ENCODE assay signal across 30 cellular contexts in genomic region chrX:2397229-2397628, GRCh38.
"Had no signal": no experiment of that assay in that cellular context is flagged by ENCODE, and none has a peak within 500 bp of the region (broad histone marks: within the 10 kb centered on the region; RNA-seq: fewer than 3 reads in every experiment).

No MANE protein-coding gene starts in this region.

- DNase-seq: activated CD4-positive, alpha-beta memory T cell treated with anti-CD3 and anti-CD28 coated beads, Interleukin-2, amount 10 ng/mL, durations not matched to agents 7 days and 5 days; activated CD4-positive, alpha-beta T cell treated with anti-CD3 and anti-CD28 coated beads, Interleukin-2, amount 10 ng/mL, durations not matched to agents 24 days and 14 days; activated CD4-positive, CD25-positive, alpha-beta regulatory T cell treated with anti-CD3 and anti-CD28 coated beads, Interleukin-2, amount 50 U/mL, for 72 hours; activated CD8-positive, alpha-beta memory T cell treated with anti-CD3 and anti-CD28 coated beads, Interleukin-2, amount 50 U/mL, for 48 hours; activated gamma-delta T cell treated with Interleukin-2 at 50 U/mL for 16 hours; activated naive CD8-positive, alpha-beta T cell treated with anti-CD3 and anti-CD28 coated beads, Interleukin-2, amount 50 U/mL, for 24 hours; activated T-cell treated with anti-CD3 and anti-CD28 coated beads, Interleukin-2, amount 50 U/mL, for 4 hours; effector CD4-positive, alpha-beta T cell; esophagus squamous epithelium; foreskin melanocyte; heart right ventricle; left cardiac atrium; left ventricle myocardium superior; midbrain; naive thymus-derived CD4-positive, alpha-beta T cell; occipital lobe; right cardiac atrium; stimulated activated CD4-positive, alpha-beta T cell treated with anti-CD3 and anti-CD28 coated beads, Interleukin-15, amount 100 ng/mL, for 24 hours; stimulated activated CD4-positive, alpha-beta T cell treated with anti-CD3 and anti-CD28 coated beads, Interleukin-2, amount 100 ng/mL, for 24 hours; stimulated activated naive B cell treated with anti-CD40 and anti-IgM and Interleukin-4, amounts not matched to agents 10 μg/mL and 1 μg/mL and 100 μg/mL, for 72 hours; stomach; thyroid gland; upper lobe of right lung; WERI-Rb-1 had no signal

- ATAC-seq: activated naive CD8-positive, alpha-beta T cell treated with anti-CD3 and anti-CD28 coated beads, Interleukin-2, amount 50 U/mL, for 24 hours; activated T-cell treated with anti-CD3 and anti-CD28 coated beads, Interleukin-2, amount 50 U/mL, for 4 hours; activated T-helper 17 cell treated with anti-CD3 and anti-CD28 coated beads, Interleukin-2, amount 50 U/mL, for 72 hours; heart right ventricle; left ventricle myocardium superior; naive thymus-derived CD4-positive, alpha-beta T cell; right cardiac atrium; stimulated activated naive B cell treated with anti-CD40 and anti-IgM and Interleukin-4, amounts not matched to agents 10 μg/mL and 1 μg/mL and 100 μg/mL, for 72 hours; upper lobe of right lung had no signal

- H3K4me1 ChIP-seq: thyroid gland, upper lobe of right lung had no signal

- H3K4me1 Mint-ChIP-seq: activated CD4-positive, alpha-beta memory T cell treated with anti-CD3 and anti-CD28 coated beads, Interleukin-2, amount 10 ng/mL, durations not matched to agents 7 days and 5 days; activated CD4-positive, alpha-beta T cell treated with anti-CD3 and anti-CD28 coated beads, Interleukin-2, amount 10 ng/mL, durations not matched to agents 24 days and 14 days; activated naive CD4-positive, alpha-beta T cell treated with anti-CD3 and anti-CD28 coated beads, Interleukin-2, amount 50 U/mL, for 24 hours; activated naive CD8-positive, alpha-beta T cell treated with anti-CD3 and anti-CD28 coated beads, Interleukin-2, amount 50 U/mL, for 24 hours; activated T-helper 17 cell treated with anti-CD3 and anti-CD28 coated beads, Interleukin-2, amount 50 U/mL, for 72 hours had no signal

- H3K36me3 ChIP-seq: brain microvascular endothelial cell, esophagus squamous epithelium, thyroid gland, upper lobe of right lung had no signal

- H3K9me3 Mint-ChIP-seq: activated CD4-positive, alpha-beta memory T cell treated with anti-CD3 and anti-CD28 coated beads, Interleukin-2, amount 10 ng/mL, durations not matched to agents 7 days and 5 days; activated CD4-positive, alpha-beta T cell treated with anti-CD3 and anti-CD28 coated beads, Interleukin-2, amount 10 ng/mL, durations not matched to agents 24 days and 14 days; activated naive CD4-positive, alpha-beta T cell treated with anti-CD3 and anti-CD28 coated beads, Interleukin-2, amount 50 U/mL, for 24 hours; activated naive CD8-positive, alpha-beta T cell treated with anti-CD3 and anti-CD28 coated beads, Interleukin-2, amount 50 U/mL, for 24 hours; activated T-cell treated with anti-CD3 and anti-CD28 coated beads, Interleukin-2, amount 50 U/mL, for 4 hours; activated T-helper 17 cell treated with anti-CD3 and anti-CD28 coated beads, Interleukin-2, amount 50 U/mL, for 72 hours; dendritic cell treated with granulocyte-macrophage colony-stimulating factor and Interleukin-4, amounts not matched to agents 40 ng/mL and 50 ng/mL, for 4 days; naive thymus-derived CD4-positive, alpha-beta T cell; neural crest cell; stimulated activated naive B cell treated with anti-CD40 and anti-IgM and Interleukin-4, amounts not matched to agents 10 μg/mL and 1 μg/mL and 100 μg/mL, for 72 hours had no signal

- H3K27ac ChIP-seq: brain microvascular endothelial cell, epithelial cell of prostate, esophagus squamous epithelium, heart right ventricle, stomach, thyroid gland, upper lobe of right lung, WERI-Rb-1 had no signal

- H3K9me3 ChIP-seq: esophagus squamous epithelium, heart right ventricle, stomach, thyroid gland, upper lobe of right lung had no signal

- H3K4me3 Mint-ChIP-seq: activated CD4-positive, alpha-beta memory T cell treated with anti-CD3 and anti-CD28 coated beads, Interleukin-2, amount 10 ng/mL, durations not matched to agents 7 days and 5 days; activated CD4-positive, alpha-beta T cell treated with anti-CD3 and anti-CD28 coated beads, Interleukin-2, amount 10 ng/mL, durations not matched to agents 24 days and 14 days; activated naive CD4-positive, alpha-beta T cell treated with anti-CD3 and anti-CD28 coated beads, Interleukin-2, amount 50 U/mL, for 24 hours; activated naive CD8-positive, alpha-beta T cell treated with anti-CD3 and anti-CD28 coated beads, Interleukin-2, amount 50 U/mL, for 24 hours; activated T-cell treated with anti-CD3 and anti-CD28 coated beads, Interleukin-2, amount 50 U/mL, for 4 hours; activated T-helper 17 cell treated with anti-CD3 and anti-CD28 coated beads, Interleukin-2, amount 50 U/mL, for 72 hours; dendritic cell treated with granulocyte-macrophage colony-stimulating factor and Interleukin-4, amounts not matched to agents 40 ng/mL and 50 ng/mL, for 4 days; naive thymus-derived CD4-positive, alpha-beta T cell; neural crest cell; stimulated activated naive B cell treated with anti-CD40 and anti-IgM and Interleukin-4, amounts not matched to agents 10 μg/mL and 1 μg/mL and 100 μg/mL, for 72 hours had no signal

- H3K4me3 ChIP-seq: esophagus squamous epithelium, heart right ventricle, stomach, thyroid gland, upper lobe of right lung had no signal

- H3K27me3 Mint-ChIP-seq: activated CD4-positive, alpha-beta memory T cell treated with anti-CD3 and anti-CD28 coated beads, Interleukin-2, amount 10 ng/mL, durations not matched to agents 7 days and 5 days; activated CD4-positive, alpha-beta T cell treated with anti-CD3 and anti-CD28 coated beads, Interleukin-2, amount 10 ng/mL, durations not matched to agents 24 days and 14 days; activated naive CD4-positive, alpha-beta T cell treated with anti-CD3 and anti-CD28 coated beads, Interleukin-2, amount 50 U/mL, for 24 hours; activated naive CD8-positive, alpha-beta T cell treated with anti-CD3 and anti-CD28 coated beads, Interleukin-2, amount 50 U/mL, for 24 hours; activated T-helper 17 cell treated with anti-CD3 and anti-CD28 coated beads, Interleukin-2, amount 50 U/mL, for 72 hours; dendritic cell treated with granulocyte-macrophage colony-stimulating factor and Interleukin-4, amounts not matched to agents 40 ng/mL and 50 ng/mL, for 4 days; naive thymus-derived CD4-positive, alpha-beta T cell; stimulated activated naive B cell treated with anti-CD40 and anti-IgM and Interleukin-4, amounts not matched to agents 10 μg/mL and 1 μg/mL and 100 μg/mL, for 72 hours had no signal

- H3K27ac Mint-ChIP-seq: activated CD4-positive, alpha-beta memory T cell treated with anti-CD3 and anti-CD28 coated beads, Interleukin-2, amount 10 ng/mL, durations not matched to agents 7 days and 5 days; activated CD4-positive, alpha-beta T cell treated with anti-CD3 and anti-CD28 coated beads, Interleukin-2, amount 10 ng/mL, durations not matched to agents 24 days and 14 days; activated naive CD4-positive, alpha-beta T cell treated with anti-CD3 and anti-CD28 coated beads, Interleukin-2, amount 50 U/mL, for 24 hours; activated naive CD8-positive, alpha-beta T cell treated with anti-CD3 and anti-CD28 coated beads, Interleukin-2, amount 50 U/mL, for 24 hours; activated T-helper 17 cell treated with anti-CD3 and anti-CD28 coated beads, Interleukin-2, amount 50 U/mL, for 72 hours; dendritic cell treated with granulocyte-macrophage colony-stimulating factor and Interleukin-4, amounts not matched to agents 40 ng/mL and 50 ng/mL, for 4 days; naive thymus-derived CD4-positive, alpha-beta T cell; stimulated activated naive B cell treated with anti-CD40 and anti-IgM and Interleukin-4, amounts not matched to agents 10 μg/mL and 1 μg/mL and 100 μg/mL, for 72 hours had no signal

- H3K27me3 ChIP-seq: brain microvascular endothelial cell, esophagus squamous epithelium, heart right ventricle, stomach, thyroid gland, upper lobe of right lung had no signal
